32 cellular contexts compared by ENCODE assay signal in genomic region chr17:15048381-15048780, GRCh38.
DNase-seq lines count a peak whose midpoint lies in the region; ATAC-seq and TF ChIP-seq lines count a peak whose summit lies in the region.
"Had no signal": no experiment of that assay in that cellular context is flagged by ENCODE, and none has a peak within 500 bp of the region (broad histone marks: within the 10 kb centered on the region; RNA-seq: fewer than 3 reads in every experiment).

No MANE protein-coding gene starts in this region.

- H3K4me3 ChIP-seq in RWPE2 (ENCODE audit: severe bottlenecking) (no peak overlapping the region), retinal pigment epithelial cell (ENCODE audit: low read length) (no peak overlapping the region), MG63 (no peak overlapping the region)
- H3K4me3 ChIP-seq: cardiac muscle cell, coronary artery, lower lobe of right lung, mucosa of descending colon, PC-9, tibial nerve had no signal

- no peak overlapping the region for H3K4me2 ChIP-seq in H9 (ENCODE audit: insufficient read depth, insufficient read length, low read length)
- H3K4me2 ChIP-seq: PC-9, SK-N-SH had no signal

- H3K14ac ChIP-seq in H9 (ENCODE audit: insufficient read depth, low read length): no peak overlapping the region

- H2AK5ac ChIP-seq in H9 (ENCODE audit: insufficient read length, low read length): no peak overlapping the region

- H4K20me1 ChIP-seq in H9 (ENCODE audit: control insufficient read depth, insufficient read depth, insufficient read length): no peaks in the 10 kb centered on the region

- H3K36me3 ChIP-seq in RWPE2 (ENCODE audit: low read depth) (no peaks in the 10 kb centered on the region), MG63 (no peaks in the 10 kb centered on the region)
- H3K36me3 ChIP-seq: cardiac muscle cell, lower lobe of right lung, tibial nerve had no signal

- no peak overlapping the region for H2BK120ac ChIP-seq in H9 (ENCODE audit: low read depth, low read length, poor library complexity, severe bottlenecking)

- H3K23ac ChIP-seq in H9 (ENCODE audit: insufficient read length, low read depth, low read length): no peak overlapping the region

- H3K4me3 Mint-ChIP-seq in H9: no peak overlapping the region
- H3K4me3 Mint-ChIP-seq: activated CD4-positive, alpha-beta memory T cell treated with anti-CD3 and anti-CD28 coated beads, Interleukin-2, amount 10 ng/mL, durations not matched to agents 7 days and 5 days; effector memory CD8-positive, alpha-beta T cell; natural killer cell had no signal

- ATAC-seq in RWPE2 (ENCODE audit: low read depth) (no peak), foreskin keratinocyte (peak; percentile 29), GM18502 (IDR thresholded peaks at IDR 0.05; ENCODE audit: poor library complexity, unreplicated experiment) (no peak)
- ATAC-seq: activated CD4-positive, CD25-positive, alpha-beta regulatory T cell treated with anti-CD3 and anti-CD28 coated beads, Interleukin-2, amount 50 U/mL, for 24 hours; effector memory CD8-positive, alpha-beta T cell; lower lobe of right lung; mucosa of descending colon; natural killer cell; Right ventricle myocardium inferior had no signal

- H4K8ac ChIP-seq in H9 (replicated peaks; ENCODE audit: insufficient read length, low read depth, low read length): no peak overlapping the region

- no peak overlapping the region for H2BK12ac ChIP-seq in H9 (ENCODE audit: insufficient read length, low read depth, low read length)

- no peak overlapping the region for H2AFZ ChIP-seq in H9 (ENCODE audit: low read length)
- H2AFZ ChIP-seq: PC-9 had no signal

- H2BK5ac ChIP-seq in H9 (ENCODE audit: insufficient read length, low read length): no peak overlapping the region

- H3K4me1 ChIP-seq in H9 (ENCODE audit: insufficient read depth, low read length) (0 out of 2 replicates have a peak, but pooled peaks cover 5% of the 10 kb centered on the region), RWPE2 (ENCODE audit: insufficient read depth, poor library complexity, severe bottlenecking) (no peaks in the 10 kb centered on the region), foreskin keratinocyte (no peaks in the 10 kb centered on the region)
- H3K4me1 ChIP-seq: lower lobe of right lung, tibial nerve had no signal

- no peaks in the 10 kb centered on the region for H3K27me3 ChIP-seq in H9 (ENCODE audit: insufficient read depth, low read length)
- H3K27me3 ChIP-seq in RWPE2 (ENCODE audit: insufficient read depth, poor library complexity, severe bottlenecking): peaks cover 19% of the 10 kb centered on the region
- H3K27me3 ChIP-seq in foreskin keratinocyte: no peaks in the 10 kb centered on the region
- no peaks in the 10 kb centered on the region for H3K27me3 ChIP-seq in MG63
- H3K27me3 ChIP-seq: cardiac muscle cell, tibial nerve had no signal

- no peaks in the 10 kb centered on the region for H3K79me2 ChIP-seq in H9 (ENCODE audit: insufficient read depth, low read length)

- H2BK20ac ChIP-seq in H9 (ENCODE audit: low read depth, low read length, poor library complexity, severe bottlenecking): no peak overlapping the region

- H3K27ac Mint-ChIP-seq in H9: peak overlapping the region; percentile 2 to 65 (median 3); a peak in 4 of 7 replicates
- H3K27ac Mint-ChIP-seq: activated CD4-positive, alpha-beta memory T cell treated with anti-CD3 and anti-CD28 coated beads, Interleukin-2, amount 10 ng/mL, durations not matched to agents 7 days and 5 days; effector memory CD8-positive, alpha-beta T cell; natural killer cell had no signal

- H3K27ac ChIP-seq in H9 (ENCODE audit: insufficient read length, low read depth, low read length) (no peak overlapping the region), RWPE2 (ENCODE audit: poor library complexity, severe bottlenecking) (no peak overlapping the region), foreskin keratinocyte (no peak overlapping the region)
- H3K27ac ChIP-seq: C4-2B, cardiac muscle cell, coronary artery, lower lobe of right lung, PC-9, tibial nerve had no signal

- H4K5ac ChIP-seq in H9 (ENCODE audit: insufficient read length, low read depth, low read length): no peak overlapping the region

- no peak overlapping the region for H3K4ac ChIP-seq in H9 (ENCODE audit: low read depth, low read length)

- H3K23me2 ChIP-seq in H9 (ENCODE audit: insufficient read length, low read depth, low read length, poor library complexity, severe bottlenecking): no peaks in the 10 kb centered on the region

- H3K56ac ChIP-seq in H9 (ENCODE audit: insufficient read length, low read depth, low read length): no peak overlapping the region

- H3K9ac ChIP-seq in H9 (ENCODE audit: extremely low read depth, insufficient read length, low read length): no peak overlapping the region
- H3K9ac ChIP-seq: SK-N-SH had no signal

- no peaks in the 10 kb centered on the region for H3K27me3 Mint-ChIP-seq in H9 (ENCODE audit: low read depth)

- H3K4me1 Mint-ChIP-seq in H9: peaks cover 27 to 29% of the 10 kb centered on the region in 2 experiments
- H3K4me1 Mint-ChIP-seq: activated CD4-positive, alpha-beta memory T cell treated with anti-CD3 and anti-CD28 coated beads, Interleukin-2, amount 10 ng/mL, durations not matched to agents 7 days and 5 days; natural killer cell had no signal

- DNase-seq in H9 (no peak), RWPE2 (ENCODE audit: low spot score) (no peak), foreskin keratinocyte (peak in 1 of 2 donors; percentile 34), retinal pigment epithelial cell (ENCODE audit: low read depth) (no peak), MG63 (no peak)
- no peak for DNase-seq in activated CD4-positive, CD25-positive, alpha-beta regulatory T cell (lab: John Stamatoyannopoulos, UW)
- DNase-seq: activated CD4-positive, alpha-beta memory T cell treated with anti-CD3 and anti-CD28 coated beads, Interleukin-2, amount 10 ng/mL, durations not matched to agents 7 days and 5 days; activated naive CD4-positive, alpha-beta T cell treated with anti-CD3 and anti-CD28 coated beads, Interleukin-2, amount 50 U/mL, for 16 hours; amygdala; COR-L47; DMS53; effector memory CD8-positive, alpha-beta T cell; KG1; lower lobe of right lung; MM.1S; mucosa of descending colon; natural killer cell; NCI-H1417 treated with DMSO at 0.1 percent for 48 hours; NCI-H2081; NCI-H526 treated with DMSO at 0.1 percent for 48 hours; NK-92 treated with Interleukin-12 subunit alpha and Interleukin-12 subunit beta, amount 100 ng/mL, for 24 hours; occipital lobe; PC-9; SK-N-SH; stimulated activated CD4-positive, alpha-beta T cell treated with anti-CD3 and anti-CD28 coated beads, Interleukin-4, amount 100 ng/mL, for 4 hours had no signal

- H3K18ac ChIP-seq in H9 (ENCODE audit: insufficient read length, low read depth, low read length): no peak overlapping the region

- H3K9me3 ChIP-seq in H9 (ENCODE audit: control insufficient read depth, low read depth, low read length): no peaks in the 10 kb centered on the region
- H3K9me3 ChIP-seq in RWPE2 (ENCODE audit: severe bottlenecking): no peaks in the 10 kb centered on the region
- no peaks in the 10 kb centered on the region for H3K9me3 ChIP-seq in MG63
- H3K9me3 ChIP-seq: lower lobe of right lung, mucosa of descending colon, SK-N-SH, tibial nerve had no signal

- peaks cover 0 to 2% of the 10 kb centered on the region in 2 experiments; a peak in 2 of 5 replicates for H3K9me3 Mint-ChIP-seq in H9
- H3K9me3 Mint-ChIP-seq: activated CD4-positive, alpha-beta memory T cell treated with anti-CD3 and anti-CD28 coated beads, Interleukin-2, amount 10 ng/mL, durations not matched to agents 7 days and 5 days; effector memory CD8-positive, alpha-beta T cell; natural killer cell had no signal

- H3K36me3 Mint-ChIP-seq in H9 (ENCODE audit: insufficient read depth in 1 of 3, low read depth in 3 of 3): peaks cover 0 to 1% (median 0%) of the 10 kb centered on the region in 3 experiments; a peak in 1 of 7 replicates
- H3K36me3 Mint-ChIP-seq: natural killer cell had no signal

- no CpG with 5 or more reads among the region's 2 CpGs for WGBS in H9 (ENCODE audit: extremely low coverage, insufficient read length, low lambda C conversion rate)

- H4K91ac ChIP-seq in H9 (ENCODE audit: insufficient read length, low read depth, low read length): no peak overlapping the region

- peak; percentile 53 for TF ChIP-seq CTCF in H9 (conservative IDR thresholded peaks at IDR 0.05)
- peak; percentile 8 for TF ChIP-seq CTCF in RWPE2 (IDR thresholded peaks at IDR 0.05; ENCODE audit: poor library complexity, severe bottlenecking)
- peak; percentile 56 for TF ChIP-seq CTCF in foreskin keratinocyte (conservative IDR thresholded peaks at IDR 0.05)
- peak; percentile 14 for TF ChIP-seq CTCF in retinal pigment epithelial cell (conservative IDR thresholded peaks at IDR 0.05; ENCODE audit: low read depth, low read length)

- no peaks in the 10 kb centered on the region for H3K79me1 ChIP-seq in H9 (ENCODE audit: insufficient read depth, low read depth, low read length, poor library complexity, severe bottlenecking)

- no peak overlapping the region for H2BK15ac ChIP-seq in H9 (ENCODE audit: low read depth, low read length)

- no peak overlapping the region for H3T11ph ChIP-seq in H9 (ENCODE audit: low read length)
